Comparison of ENCODE assay signal across 24 cellular contexts in genomic region chr6:77543601-77544000, GRCh38.
"Had no signal": no experiment of that assay in that cellular context is flagged by ENCODE, and none has a peak within 500 bp of the region (broad histone marks: within the 10 kb centered on the region; RNA-seq: fewer than 3 reads in every experiment).

No MANE protein-coding gene starts in this region.

- ATAC-seq: natural killer cell treated with Interleukin-12 subunit alpha and Interleukin-12 subunit beta and Interleukin-15 and Interleukin-18, amount 100 ng/mL, for 72 hours; pancreas; psoas muscle; right cardiac atrium; right lobe of liver; stimulated activated effector memory CD8-positive, alpha-beta T cell treated with anti-CD3 and anti-CD28 coated beads, Interleukin-12 subunit alpha, Interleukin-12 subunit beta, amount 100 ng/mL, for 72 hours; stimulated activated naive B cell treated with anti-CD40 and anti-IgM and Interleukin-4, amounts not matched to agents 10 μg/mL and 1 μg/mL and 100 μg/mL, for 72 hours had no signal

- H3K9me3 ChIP-seq: neutrophil, pancreas, psoas muscle, right lobe of liver, sigmoid colon, thoracic aorta, thyroid gland, upper lobe of left lung, vagina had no signal

- H3K27me3 ChIP-seq: neutrophil, pancreas, right lobe of liver, sigmoid colon, stomach, thyroid gland, tibial nerve, upper lobe of left lung, vagina had no signal

- DNase-seq: nephron progenitor cell; nucleus accumbens; pancreas; psoas muscle; right cardiac atrium; right lobe of liver; sigmoid colon; small intestine; stimulated activated CD4-positive, alpha-beta T cell treated with anti-CD3 and anti-CD28 coated beads, Interleukin-15, amount 100 ng/mL, for 24 hours; stimulated activated CD4-positive, alpha-beta T cell treated with anti-CD3 and anti-CD28 coated beads, Interleukin-2, amount 100 ng/mL, for 24 hours; stimulated activated CD4-positive, alpha-beta T cell treated with anti-CD3 and anti-CD28 coated beads, Interleukin-2, amount 100 ng/mL, for 48 hours; stimulated activated CD4-positive, alpha-beta T cell treated with anti-CD3 and anti-CD28 coated beads, Interleukin-4, amount 100 ng/mL, for 24 hours; stimulated activated naive B cell treated with anti-CD40 and anti-IgM and Interleukin-4, amounts not matched to agents 10 μg/mL and 1 μg/mL and 100 μg/mL, for 72 hours; stimulated activated naive CD4-positive, alpha-beta T cell treated with Interleukin-2 at 50 U/mL for 16 hours; stomach; thyroid gland; trophoblast cell; upper lobe of left lung had no signal

- H3K27ac ChIP-seq: neutrophil, pancreas, psoas muscle, right lobe of liver, sigmoid colon, stomach, thoracic aorta, thyroid gland, tibial nerve, upper lobe of left lung, vagina had no signal

- H3K4me3 ChIP-seq: pancreas, psoas muscle, right lobe of liver, sigmoid colon, stomach, thoracic aorta, thyroid gland, tibial nerve, upper lobe of left lung, vagina had no signal

- H3K36me3 ChIP-seq: neutrophil, pancreas, right lobe of liver, sigmoid colon, stomach, thoracic aorta, thyroid gland, tibial nerve, upper lobe of left lung, vagina had no signal

- H3K4me1 ChIP-seq: pancreas, psoas muscle, right lobe of liver, sigmoid colon, stomach, thyroid gland, tibial nerve, upper lobe of left lung, vagina had no signal
